Comparison of ENCODE assay signal across 23 cellular contexts in genomic region chr3:134619884-134620445, GRCh38. TPM values are rescaled to one million over a fixed set of nuclear protein-coding genes. Genes with fewer than 3 reads are reported as not detected.
"Had no signal": no experiment of that assay in that cellular context is flagged by ENCODE, and none has a peak within 500 bp of the region (broad histone marks: within the 10 kb centered on the region; RNA-seq: fewer than 3 reads in every experiment).

No MANE protein-coding gene starts in this region.

- H3K36me3 ChIP-seq: gastrocnemius medialis, lower lobe of right lung, pancreas had no signal

- H3K4me3 ChIP-seq: gastrocnemius medialis, lower lobe of right lung, pancreas, smooth muscle cell, testis, tibial artery had no signal

- H3K4me1 Mint-ChIP-seq: stimulated activated effector memory CD8-positive, alpha-beta T cell treated with anti-CD3 and anti-CD28 coated beads, Interleukin-12 subunit alpha, Interleukin-12 subunit beta, amount 100 ng/mL, for 72 hours had no signal

- H3K4me1 ChIP-seq: lower lobe of right lung, pancreas, testis, tibial artery had no signal

- H3K9me3 ChIP-seq: gastrocnemius medialis, lower lobe of right lung, neutrophil, pancreas, testis, tibial artery had no signal

- H3K9me3 Mint-ChIP-seq: natural killer cell; stimulated activated effector memory CD8-positive, alpha-beta T cell treated with anti-CD3 and anti-CD28 coated beads, Interleukin-12 subunit alpha, Interleukin-12 subunit beta, amount 100 ng/mL, for 72 hours; type B pancreatic cell had no signal

- H3K27ac Mint-ChIP-seq: natural killer cell; progenitor cell of endocrine pancreas; stimulated activated effector memory CD8-positive, alpha-beta T cell treated with anti-CD3 and anti-CD28 coated beads, Interleukin-12 subunit alpha, Interleukin-12 subunit beta, amount 100 ng/mL, for 72 hours; type B pancreatic cell had no signal

- H3K27me3 Mint-ChIP-seq: progenitor cell of endocrine pancreas, type B pancreatic cell had no signal

- H3K36me3 Mint-ChIP-seq: natural killer cell; stimulated activated effector memory CD8-positive, alpha-beta T cell treated with anti-CD3 and anti-CD28 coated beads, Interleukin-12 subunit alpha, Interleukin-12 subunit beta, amount 100 ng/mL, for 72 hours; type B pancreatic cell had no signal

- H3K27ac ChIP-seq: epithelial cell of prostate, gastrocnemius medialis, lower lobe of right lung, neutrophil, pancreas, testis, tibial artery had no signal

- H3K4me2 ChIP-seq: smooth muscle cell had no signal

- H3K4me3 Mint-ChIP-seq: natural killer cell; stimulated activated effector memory CD8-positive, alpha-beta T cell treated with anti-CD3 and anti-CD28 coated beads, Interleukin-12 subunit alpha, Interleukin-12 subunit beta, amount 100 ng/mL, for 72 hours; type B pancreatic cell had no signal

- H3K27me3 ChIP-seq: gastrocnemius medialis, neutrophil, pancreas, testis, tibial artery had no signal

- DNase-seq: cortex of kidney; effector CD4-positive, alpha-beta T cell; foreskin fibroblast; gastrocnemius medialis; left cardiac atrium; left ventricle myocardium superior; lower lobe of right lung; natural killer cell; stimulated activated CD4-positive, alpha-beta T cell treated with anti-CD3 and anti-CD28 coated beads, Interleukin-2, amount 100 ng/mL, for 24 hours; stimulated activated CD4-positive, alpha-beta T cell treated with anti-CD3 and anti-CD28 coated beads, Interleukin-4, amount 100 ng/mL, for 24 hours; stimulated activated naive CD4-positive, alpha-beta T cell treated with Interleukin-2 at 50 U/mL for 16 hours; substantia nigra had no signal

RNA-seq across cellular contexts. Expression of gene KY, which starts 30.9 kb away (rescaled TPM):
- total RNA-seq: dermis microvascular lymphatic vessel endothelial cell, esophagus mucosa, progenitor cell of endocrine pancreas had no signal
